Comparison of ENCODE assay signal across 1 cellular context in genomic region chr1:162497723-162498441, GRCh38.
TF ChIP-seq lines count a peak whose summit lies in the region.

Gene UHMK1, plus strand, starts transcription at chr1:162497818. Its CDS starts 183 bp downstream, at chr1:162498001.

TF ChIP-seq in HepG2, 621 proteins besides CTCF, POLR2A, EP300 and RAD21 (continued from another document and continues in another):
- TF ChIP-seq ZBTB14 (CRISPR knock-in tag; IDR thresholded peaks at IDR 0.05) (no peak), NFKB2 (CRISPR knock-in tag; IDR thresholded peaks at IDR 0.05; ENCODE audit: borderline replicate concordance) (no peak; the same call in 1 of the 2 replicates), CC2D1A (CRISPR knock-in tag; IDR thresholded peaks at IDR 0.05) (no peak), ZNF138 (CRISPR knock-in tag; IDR thresholded peaks at IDR 0.05; ENCODE audit: low read depth) (no peak), ZNF790 (CRISPR knock-in tag; IDR thresholded peaks at IDR 0.05; ENCODE audit: borderline replicate concordance) (no peak), SNAPC2 (CRISPR knock-in tag; IDR thresholded peaks at IDR 0.05) (no peak), HIVEP1 (CRISPR knock-in tag; IDR thresholded peaks at IDR 0.05) (peak; percentile 72; the same call in 1 of the 2 replicates), ZNF383 (CRISPR knock-in tag; IDR thresholded peaks at IDR 0.05; ENCODE audit: borderline replicate concordance) (no peak), ZNF280D (CRISPR knock-in tag; IDR thresholded peaks at IDR 0.05) (peak; percentile 67; the same call in 1 of the 2 replicates), NONO (IDR thresholded peaks at IDR 0.05) (no peak), NONO (CRISPR knock-in tag; conservative IDR thresholded peaks at IDR 0.05) (no peak), RCOR2 (CRISPR knock-in tag; IDR thresholded peaks at IDR 0.05) (no peak), U2AF1 (optimal IDR thresholded peaks at IDR 0.05; ENCODE audit: low read depth, low read length) (no peak), ETV5 (CRISPR knock-in tag; IDR thresholded peaks at IDR 0.05; ENCODE audit: borderline replicate concordance) (peak; percentile 41; the same call in 1 of the 2 replicates), ZNF672 (CRISPR knock-in tag; IDR thresholded peaks at IDR 0.05) (no peak), ZFP62 (CRISPR knock-in tag; IDR thresholded peaks at IDR 0.05) (no peak), ZNF713 (CRISPR knock-in tag; IDR thresholded peaks at IDR 0.05) (0 out of 2 replicates have a peak, but pooled peaks have one; percentile 11), TBX2 (CRISPR knock-in tag; IDR thresholded peaks at IDR 0.05; ENCODE audit: borderline replicate concordance) (peak; percentile 54; the same call in 1 of the 2 replicates), ZNF660 (CRISPR knock-in tag; IDR thresholded peaks at IDR 0.05; ENCODE audit: borderline replicate concordance, low read depth) (no peak), MEF2D (CRISPR knock-in tag; IDR thresholded peaks at IDR 0.05) (0 out of 2 replicates have a peak, but pooled peaks have one; percentile 23), RERE (CRISPR knock-in tag; IDR thresholded peaks at IDR 0.05; ENCODE audit: low read depth) (no peak), KDM2A (CRISPR knock-in tag; IDR thresholded peaks at IDR 0.05; ENCODE audit: borderline replicate concordance, low read depth) (peak; percentile 69; the same call in 1 of the 2 replicates), ZNF468 (CRISPR knock-in tag; IDR thresholded peaks at IDR 0.05) (no peak), ZNF18 (CRISPR knock-in tag; IDR thresholded peaks at IDR 0.05; ENCODE audit: insufficient replicate concordance) (peak; percentile 40), RBFOX2 (IDR thresholded peaks at IDR 0.05; ENCODE audit: low read depth, low read length) (peak; percentile 95), ZNF101 (CRISPR knock-in tag; IDR thresholded peaks at IDR 0.05; ENCODE audit: borderline replicate concordance, low read depth) (0 out of 2 replicates have a peak, but pooled peaks have one; percentile 69), TEAD2 (CRISPR knock-in tag; IDR thresholded peaks at IDR 0.05) (no peak), HIC2 (CRISPR knock-in tag; IDR thresholded peaks at IDR 0.05; ENCODE audit: low read depth) (no peak), NFRKB (IDR thresholded peaks at IDR 0.05) (no peak), ZNF484 (CRISPR knock-in tag; IDR thresholded peaks at IDR 0.05; ENCODE audit: borderline replicate concordance, low read depth) (no peak), IKZF5 (CRISPR knock-in tag; IDR thresholded peaks at IDR 0.05) (peak; percentile 16; the same call in 1 of the 2 replicates), MIER3 (CRISPR knock-in tag; IDR thresholded peaks at IDR 0.05; ENCODE audit: borderline replicate concordance) (no peak), ZFP90 (CRISPR knock-in tag; IDR thresholded peaks at IDR 0.05; ENCODE audit: borderline replicate concordance) (no peak), ZNF570 (CRISPR knock-in tag; IDR thresholded peaks at IDR 0.05; ENCODE audit: borderline replicate concordance) (no peak), RXRA (CRISPR knock-in tag; IDR thresholded peaks at IDR 0.05) (peak; percentile 36; the same call in 1 of the 2 replicates), REPIN1 (CRISPR knock-in tag; IDR thresholded peaks at IDR 0.05; ENCODE audit: borderline replicate concordance, low read depth) (no peak), ZBTB1 (CRISPR knock-in tag; IDR thresholded peaks at IDR 0.05; ENCODE audit: borderline replicate concordance) (no peak), ZSCAN30 (CRISPR knock-in tag; IDR thresholded peaks at IDR 0.05) (no peak), RXRB (CRISPR knock-in tag; IDR thresholded peaks at IDR 0.05; ENCODE audit: borderline replicate concordance) (no peak), CHCHD3 (CRISPR knock-in tag; IDR thresholded peaks at IDR 0.05) (no peak), ZNF263 (CRISPR knock-in tag; IDR thresholded peaks at IDR 0.05) (no peak), ZNF788 (CRISPR knock-in tag; IDR thresholded peaks at IDR 0.05; ENCODE audit: borderline replicate concordance) (peak; percentile 44; the same call in 1 of the 2 replicates), ZSCAN31 (CRISPR knock-in tag; IDR thresholded peaks at IDR 0.05; ENCODE audit: low read depth) (no peak), MTF2 (CRISPR knock-in tag; IDR thresholded peaks at IDR 0.05; ENCODE audit: borderline replicate concordance) (peak; percentile 91; the same call in 1 of the 2 replicates), BORCS8-MEF2B (CRISPR knock-in tag; IDR thresholded peaks at IDR 0.05) (peak; percentile 71), MYC (CRISPR knock-in tag; IDR thresholded peaks at IDR 0.05; ENCODE audit: borderline replicate concordance) (peak; percentile 56; the same call in 1 of the 2 replicates), KMT2A (CRISPR knock-in tag; IDR thresholded peaks at IDR 0.05) (no peak; the same call in none of the 2 replicates), EED (CRISPR knock-in tag; IDR thresholded peaks at IDR 0.05) (no peak), ELF3 (CRISPR knock-in tag; IDR thresholded peaks at IDR 0.05) (peak; percentile 59; the same call in 1 of the 2 replicates), ZBTB10 (CRISPR knock-in tag; IDR thresholded peaks at IDR 0.05; ENCODE audit: borderline replicate concordance) (no peak), ZNF3 (CRISPR knock-in tag; IDR thresholded peaks at IDR 0.05) (no peak), ZNF317 (CRISPR knock-in tag; IDR thresholded peaks at IDR 0.05) (peak; percentile 57; the same call in 1 of the 2 replicates), HMGA1 (CRISPR knock-in tag; conservative IDR thresholded peaks at IDR 0.05) (no peak), YEATS2 (CRISPR knock-in tag; IDR thresholded peaks at IDR 0.05; ENCODE audit: borderline replicate concordance) (no peak), SRY (CRISPR knock-in tag; IDR thresholded peaks at IDR 0.05) (0 out of 2 replicates have a peak, but pooled peaks have one; percentile 61)
